13 cellular contexts compared by ENCODE assay signal in genomic region chr12:124695861-124696260, GRCh38.
DNase-seq lines count a peak whose midpoint lies in the region; ATAC-seq lines count a peak whose summit lies in the region.
"Had no signal": no experiment of that assay in that cellular context is flagged by ENCODE, and none has a peak within 500 bp of the region (broad histone marks: within the 10 kb centered on the region; RNA-seq: fewer than 3 reads in every experiment).

No MANE protein-coding gene starts in this region.

- H3K79me1 ChIP-seq in mesenchymal stem cell (replicated peaks; ENCODE audit: low read length, poor library complexity, severe bottlenecking) = no peaks in the 10 kb centered on the region

- H3K4me3 ChIP-seq in mesenchymal stem cell (ENCODE audit: insufficient read depth in 1 of 2, low read depth in 1 of 2, low read length in 2 of 2) = no peak overlapping the region
- H3K4me3 ChIP-seq: lung had no signal

- H4K91ac ChIP-seq in mesenchymal stem cell (ENCODE audit: low read length) = no peak overlapping the region

- H2AFZ ChIP-seq in mesenchymal stem cell (ENCODE audit: low read depth, low read length) = no peak overlapping the region

- no peak overlapping the region for H2BK5ac ChIP-seq in mesenchymal stem cell (ENCODE audit: low read depth, low read length, poor library complexity, severe bottlenecking)

- H3K4me1 ChIP-seq in mesenchymal stem cell (ENCODE audit: control insufficient read depth, insufficient read depth, low read depth, low read length) = peaks cover 19% of the 10 kb centered on the region

- H2BK12ac ChIP-seq in mesenchymal stem cell (ENCODE audit: low read length in 2 of 2) = no peak overlapping the region

- H3K18ac ChIP-seq in mesenchymal stem cell (ENCODE audit: low read depth in 1 of 2, low read length in 2 of 2) = no peak overlapping the region

- 83% methylated on average over 3 of the region's 5 CpGs for WGBS in mesenchymal stem cell

- H2AK5ac ChIP-seq in mesenchymal stem cell (ENCODE audit: low read length, severe bottlenecking) = no peak overlapping the region

- no peak overlapping the region for H2BK15ac ChIP-seq in mesenchymal stem cell (ENCODE audit: low read depth, poor library complexity, severe bottlenecking)

- H4K8ac ChIP-seq in mesenchymal stem cell (ENCODE audit: low read length) = peak overlapping the region; percentile 5

- no peaks in the 10 kb centered on the region for H3K36me3 ChIP-seq in mesenchymal stem cell (ENCODE audit: control insufficient read depth in 1 of 2, insufficient read depth in 2 of 2, low read depth in 1 of 2, low read length in 2 of 2)

- no peak for ATAC-seq in GM18511 (IDR thresholded peaks at IDR 0.05; ENCODE audit: unreplicated experiment)

- H3K27ac ChIP-seq in mesenchymal stem cell (ENCODE audit: low read length, poor library complexity, severe bottlenecking) = no peak overlapping the region

- H3K4ac ChIP-seq in mesenchymal stem cell (ENCODE audit: low read depth in 1 of 2, low read length in 2 of 2) = no peak overlapping the region

- no peak overlapping the region for H3K14ac ChIP-seq in mesenchymal stem cell (ENCODE audit: low read length in 2 of 2)

- no peaks in the 10 kb centered on the region for H3K27me3 ChIP-seq in mesenchymal stem cell (ENCODE audit: control insufficient read depth in 1 of 2, insufficient read depth in 1 of 2, low read length in 2 of 2)

- peak; percentile 32 for DNase-seq in Daoy (ENCODE audit: low read depth)
- DNase-seq in NCI-H524 (lab: John Stamatoyannopoulos, UW) = peak; percentile 82 to 96
- peak; percentile 84 for DNase-seq in cerebellar cortex (ENCODE audit: low spot score)
- DNase-seq in mesenchymal stem cell = no peak
- DNase-seq in activated CD4-positive, CD25-positive, alpha-beta regulatory T cell treated with anti-CD3 and anti-CD28 coated beads, Interleukin-2, amount 50 U/mL, for 72 hours = no peak
- DNase-seq in activated CD4-positive, CD25-positive, alpha-beta regulatory T cell (lab: John Stamatoyannopoulos, UW) = no peak
- no peak for DNase-seq in GDM1 (lab: John Stamatoyannopoulos, UW)
- DNase-seq: anterior cingulate cortex; effector CD8-positive, alpha-beta T cell; NCI-H1436 treated with DMSO at 0.1 percent for 48 hours; RPMI8226 had no signal

- H3K9ac ChIP-seq in mesenchymal stem cell (ENCODE audit: low read length) = no peak overlapping the region

- H2BK120ac ChIP-seq in mesenchymal stem cell (ENCODE audit: low read depth, low read length) = no peak overlapping the region

- peaks cover 14% of the 10 kb centered on the region for H3K9me3 ChIP-seq in mesenchymal stem cell (ENCODE audit: control insufficient read depth, low read length)

- no peak overlapping the region for H3K4me2 ChIP-seq in mesenchymal stem cell (ENCODE audit: low read length, poor library complexity, severe bottlenecking)

- H3K23ac ChIP-seq in mesenchymal stem cell (ENCODE audit: low read length in 2 of 2) = no peak overlapping the region

Comparison
In these comparisons a context has a peak if more than half of its experiments do, and no peak if none do; other contexts are left out.
1. DNase-seq: peak in Daoy (single experiment), NCI-H524 (2 of 2) and cerebellar cortex (single experiment); none in mesenchymal stem cell (single experiment), activated CD4-positive, CD25-positive, alpha-beta regulatory T cell treated with anti-CD3 and anti-CD28 coated beads, Interleukin-2, amount 50 U/mL, for 72 hours (single experiment), activated CD4-positive, CD25-positive, alpha-beta regulatory T cell (0 of 4) and GDM1 (single experiment).